ENCODE assay signal across 1 cellular context in the genomic region with DNA sequence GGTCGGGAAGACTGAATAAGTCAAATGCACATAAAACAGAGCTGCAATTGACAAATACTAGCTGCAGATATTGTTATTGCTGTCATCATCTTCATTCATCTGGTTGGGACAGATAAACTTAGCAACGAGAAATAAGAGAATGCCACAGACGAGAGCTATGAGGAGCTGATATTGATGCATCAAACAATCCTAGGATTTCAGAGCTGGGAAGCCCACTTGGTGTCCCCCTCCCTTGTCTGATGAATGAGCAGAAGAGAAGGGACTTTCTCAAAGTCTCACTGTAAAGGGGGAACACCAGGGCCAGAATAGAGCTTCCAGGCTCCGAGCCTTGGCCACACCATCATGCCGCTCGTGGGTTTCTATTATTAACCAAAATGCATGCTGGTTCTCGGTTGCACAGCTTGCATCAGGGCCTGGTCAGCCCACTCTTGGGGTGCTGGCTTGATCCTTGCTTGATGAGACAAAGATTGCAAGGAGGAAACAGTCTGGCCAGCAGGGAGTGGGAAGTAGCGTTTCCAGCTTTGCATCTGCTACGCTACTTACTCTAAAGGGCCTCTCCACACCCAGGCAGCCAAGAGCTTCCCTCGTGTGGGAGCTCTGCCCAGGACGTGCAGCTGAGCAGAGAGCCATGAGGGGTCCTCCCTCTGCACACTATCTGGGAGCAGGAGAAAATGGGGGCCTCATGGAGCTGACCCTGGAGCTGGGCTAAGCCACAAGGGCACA.
TF ChIP-seq lines count a peak whose summit lies in the region.

No MANE protein-coding gene starts in this region.

TF ChIP-seq in SK-N-SH treated with all-trans-retinoic acid at 6 μM for 48 hours, 23 proteins besides CTCF, POLR2A, EP300 and RAD21 (continued from another document):
- TF ChIP-seq ARNTL (CRISPR knock-in tag; IDR thresholded peaks at IDR 0.05; ENCODE audit: borderline replicate concordance, low read depth) (no peak), ZNF70 (CRISPR knock-in tag; IDR thresholded peaks at IDR 0.05) (no peak), ESRRG (CRISPR knock-in tag; IDR thresholded peaks at IDR 0.05) (no peak), PPARA (CRISPR knock-in tag; IDR thresholded peaks at IDR 0.05; ENCODE audit: borderline replicate concordance) (no peak), ZFP30 (CRISPR knock-in tag; IDR thresholded peaks at IDR 0.05) (no peak)
